ENCODE assay signal across 8 cellular contexts in the genomic region with DNA sequence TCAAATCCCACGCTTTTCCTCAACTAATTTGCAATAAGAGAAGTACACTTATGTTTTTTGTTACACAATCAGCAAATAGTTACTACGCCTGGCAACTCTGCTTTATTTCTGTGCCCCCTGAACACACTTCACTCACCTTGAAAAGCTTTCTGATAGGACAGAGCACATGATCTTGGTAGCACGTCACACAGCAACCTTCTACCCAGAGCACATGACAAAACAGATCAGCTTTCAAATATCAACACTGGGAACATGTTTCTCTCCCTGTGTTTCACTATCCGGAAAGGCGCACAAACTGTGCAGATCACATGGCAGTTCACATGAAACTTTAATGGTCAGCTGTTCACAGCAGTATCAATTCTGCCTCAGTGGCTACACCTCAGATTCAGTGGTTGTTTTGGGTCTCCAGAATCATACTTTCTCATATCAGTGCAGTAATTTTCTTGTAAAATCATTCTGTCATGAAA. TPM values are rescaled to one million over a fixed set of nuclear protein-coding genes. Genes with fewer than 3 reads are reported as not detected.
DNase-seq lines count a peak whose midpoint lies in the region; ATAC-seq, FAIRE-seq and TF ChIP-seq lines count a peak whose summit lies in the region.

No MANE protein-coding gene starts in this region.

- H3K36me3 ChIP-seq in upper lobe of right lung = no peaks in the 10 kb centered on the region

- H3K4me3 Mint-ChIP-seq in stimulated activated naive CD8-positive, alpha-beta T cell treated with anti-CD3 and anti-CD28 coated beads, Interleukin-15, Interleukin-2, amounts not matched to agents 100 ng/mL and 50 ng/mL, for 24 hours = peak overlapping the region; percentile 97

- peak overlapping the region; percentile 87 for H3K4me3 ChIP-seq in upper lobe of right lung

- peaks cover 9% of the 10 kb centered on the region for H3K36me3 Mint-ChIP-seq in stimulated activated naive CD8-positive, alpha-beta T cell treated with anti-CD3 and anti-CD28 coated beads, Interleukin-15, Interleukin-2, amounts not matched to agents 100 ng/mL and 50 ng/mL, for 24 hours (ENCODE audit: low read depth)

- H3K27ac Mint-ChIP-seq in stimulated activated naive CD8-positive, alpha-beta T cell treated with anti-CD3 and anti-CD28 coated beads, Interleukin-15, Interleukin-2, amounts not matched to agents 100 ng/mL and 50 ng/mL, for 24 hours = no peak overlapping the region

- no peak for FAIRE-seq in urothelium cell line (lab: Jason Lieb, UNC)

- ATAC-seq in stimulated activated naive CD8-positive, alpha-beta T cell treated with anti-CD3 and anti-CD28 coated beads, Interleukin-15, Interleukin-2, amounts not matched to agents 100 U/mL and 50 U/mL, for 24 hours = no peak
- peak; percentile 10 for ATAC-seq in upper lobe of right lung

- TF ChIP-seq CTCF in upper lobe of right lung (IDR thresholded peaks at IDR 0.05) = no peak

- H3K27me3 ChIP-seq in upper lobe of right lung = no peaks in the 10 kb centered on the region

- no peaks in the 10 kb centered on the region for H3K9me3 Mint-ChIP-seq in stimulated activated naive CD8-positive, alpha-beta T cell treated with anti-CD3 and anti-CD28 coated beads, Interleukin-15, Interleukin-2, amounts not matched to agents 100 ng/mL and 50 ng/mL, for 24 hours

- no peaks in the 10 kb centered on the region for H3K27me3 Mint-ChIP-seq in stimulated activated naive CD8-positive, alpha-beta T cell treated with anti-CD3 and anti-CD28 coated beads, Interleukin-15, Interleukin-2, amounts not matched to agents 100 ng/mL and 50 ng/mL, for 24 hours

- DNase-seq in stimulated activated naive CD8-positive, alpha-beta T cell treated with anti-CD3 and anti-CD28 coated beads, Interleukin-15, Interleukin-2, amounts not matched to agents 100 U/mL and 50 U/mL, for 24 hours = no peak
- DNase-seq in amniotic epithelial cell (ENCODE audit: low read depth) = peak; percentile 67
- peak; percentile 62 for DNase-seq in kidney tubule cell (ENCODE audit: low spot score)
- DNase-seq in upper lobe of right lung = no peak
- DNase-seq in KG1 (lab: John Stamatoyannopoulos, UW) = no peak
- no peak for DNase-seq in urothelium cell line (ENCODE audit: low spot score)
- DNase-seq in activated naive CD4-positive, alpha-beta T cell (lab: John Stamatoyannopoulos, UW) = no peak

- intact Hi-C loops in upper lobe of right lung (cut with DNase I) = no loop called here

- H3K27ac ChIP-seq in upper lobe of right lung = peak overlapping the region; percentile 99

- no peaks in the 10 kb centered on the region for H3K9me3 ChIP-seq in upper lobe of right lung

- H3K4me1 ChIP-seq in upper lobe of right lung = peaks cover 25% of the 10 kb centered on the region

- H3K4me1 Mint-ChIP-seq in stimulated activated naive CD8-positive, alpha-beta T cell treated with anti-CD3 and anti-CD28 coated beads, Interleukin-15, Interleukin-2, amounts not matched to agents 100 ng/mL and 50 ng/mL, for 24 hours (ENCODE audit: low read depth) = peaks cover 60% of the 10 kb centered on the region

RNA-seq across cellular contexts. Expression of gene SLC19A2, which starts 2.2 kb away (rescaled TPM):
- 12.8 TPM for total RNA-seq in upper lobe of right lung

RNA-seq across cellular contexts. Expression of gene CCDC181, which starts 56.3 kb away (rescaled TPM):
- 0.32 TPM for total RNA-seq in upper lobe of right lung

Comparison
In these comparisons a context has a peak if more than half of its experiments do, and no peak if none do; other contexts are left out.
1. DNase-seq: peak in amniotic epithelial cell (single experiment) and kidney tubule cell (single experiment); none in stimulated activated naive CD8-positive, alpha-beta T cell treated with anti-CD3 and anti-CD28 coated beads, Interleukin-15, Interleukin-2, amounts not matched to agents 100 U/mL and 50 U/mL, for 24 hours (single experiment), upper lobe of right lung (single experiment), KG1 (single experiment), urothelium cell line (single experiment) and activated naive CD4-positive, alpha-beta T cell (0 of 4).